Comparison of ENCODE assay signal across 8 cellular contexts in the genomic region with DNA sequence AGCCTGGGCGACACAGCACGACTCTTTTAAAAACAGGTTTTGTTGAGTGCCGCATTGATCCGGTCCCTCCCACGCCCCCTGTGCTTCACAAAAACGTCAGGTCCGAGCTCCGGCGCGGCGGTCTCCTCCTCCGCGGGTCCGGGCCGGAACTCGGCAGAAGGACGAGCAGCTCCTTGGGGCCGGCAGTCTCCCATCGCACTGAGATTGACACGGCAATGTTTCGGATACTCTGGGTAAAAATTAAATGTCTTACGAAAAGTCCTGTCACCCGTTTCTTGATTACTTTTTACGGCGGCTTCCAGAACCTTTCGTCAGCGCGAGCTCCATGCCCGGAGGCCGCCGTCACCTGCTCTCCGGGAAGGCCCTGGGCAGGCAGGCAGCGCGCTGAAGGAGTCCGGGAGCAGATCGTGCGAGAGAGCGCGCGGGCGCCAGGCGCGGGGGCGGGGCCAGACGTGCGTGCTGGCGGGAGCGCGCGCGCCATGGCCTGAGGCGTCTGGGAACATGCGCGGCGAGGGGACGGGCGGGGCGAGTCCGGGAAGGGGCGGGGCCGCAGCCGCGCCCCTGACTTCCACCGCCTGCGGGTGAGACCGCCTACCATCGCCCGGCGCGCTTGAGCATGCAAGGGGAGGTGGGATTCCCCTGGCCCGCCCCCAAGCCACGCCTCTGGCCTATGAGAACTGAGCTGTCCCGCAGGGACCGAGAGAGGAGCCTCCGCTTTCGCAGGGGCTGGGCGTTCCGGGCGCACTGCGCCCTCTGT. TPM values are rescaled to one million over a fixed set of nuclear protein-coding genes. Genes with fewer than 3 reads are reported as not detected.
A peak's percentile ranks its signal among the peaks of the same experiment; 100 is the strongest.
DNase-seq lines count a peak whose midpoint lies in the region; ATAC-seq, FAIRE-seq and TF ChIP-seq lines count a peak whose summit lies in the region.

No MANE protein-coding gene starts in this region.

- POLR2A ChIA-PET in Caco-2 (lab: Charles Lee): interaction anchor here (0.5 to 2.1 kb wide), 16 partner anchors 19 to 705 kb away, joined by 3 to 51 read pairs (median 3); partner anchors contain the start of genes PAM16, SEC14L5 and TFAP4

- no peaks in the 10 kb centered on the region for H3K9me3 ChIP-seq in Caco-2

- ATAC-seq in GM21381 (IDR thresholded peaks at IDR 0.05; ENCODE audit: unreplicated experiment): peak; percentile 97
- ATAC-seq in activated CD8-positive, alpha-beta memory T cell treated with anti-CD3 and anti-CD28 coated beads, Interleukin-2, amount 10 ng/mL, durations not matched to agents 7 days and 5 days: peak; percentile 99
- peak; percentile 94 for ATAC-seq in effector memory CD8-positive, alpha-beta T cell (replicated peaks)

- peak; percentile 98 for FAIRE-seq in HTR-8/SVneo (lab: Jason Lieb, UNC)

- H3K27ac ChIP-seq in mesendoderm (ENCODE audit: low read depth, low read length): peak overlapping the region; percentile 69

- TSS peak; percentile 69 for BruUV-seq in Caco-2 (replicated peaks; lab: Mats Ljungman, UMichigan)

- H3K4me3 Mint-ChIP-seq in Caco-2 (ENCODE audit: unreplicated experiment): peak overlapping the region; percentile 90
- H3K4me3 Mint-ChIP-seq in activated CD8-positive, alpha-beta memory T cell treated with anti-CD3 and anti-CD28 coated beads, Interleukin-2, amount 10 ng/mL, durations not matched to agents 7 days and 5 days: peak overlapping the region; percentile 90
- H3K4me3 Mint-ChIP-seq in effector memory CD8-positive, alpha-beta T cell: peak overlapping the region; percentile 92 to 93

- no peaks in the 10 kb centered on the region for H3K4me1 Mint-ChIP-seq in Caco-2 (ENCODE audit: low read depth, unreplicated experiment)
- H3K4me1 Mint-ChIP-seq in activated CD8-positive, alpha-beta memory T cell treated with anti-CD3 and anti-CD28 coated beads, Interleukin-2, amount 10 ng/mL, durations not matched to agents 7 days and 5 days: peaks cover 5% of the 10 kb centered on the region
- peaks cover 6 to 7% of the 10 kb centered on the region in 2 donors for H3K4me1 Mint-ChIP-seq in effector memory CD8-positive, alpha-beta T cell (ENCODE audit: low read depth in 2 of 2)

- H3K36me3 Mint-ChIP-seq in Caco-2 (ENCODE audit: insufficient read depth, unreplicated experiment): peaks cover 25% of the 10 kb centered on the region
- no peaks in the 10 kb centered on the region for H3K36me3 Mint-ChIP-seq in activated CD8-positive, alpha-beta memory T cell treated with anti-CD3 and anti-CD28 coated beads, Interleukin-2, amount 10 ng/mL, durations not matched to agents 7 days and 5 days
- peaks cover 13% of the 10 kb centered on the region for H3K36me3 Mint-ChIP-seq in effector memory CD8-positive, alpha-beta T cell (ENCODE audit: insufficient read depth)

- TF ChIP-seq CTCF in Caco-2 (IDR thresholded peaks at IDR 0.05; ENCODE audit: insufficient read depth in 1 of 2, low read depth in 1 of 2, low read length in 1 of 2, severe bottlenecking in 1 of 2, unreplicated experiment in 1 of 2): no peak

- no peak overlapping the region for H4K5ac ChIP-seq in mesendoderm (ENCODE audit: low read length)

- peak overlapping the region; percentile 96 for H3K27ac Mint-ChIP-seq in Caco-2 (ENCODE audit: unreplicated experiment)
- peak overlapping the region; percentile 98 for H3K27ac Mint-ChIP-seq in activated CD8-positive, alpha-beta memory T cell treated with anti-CD3 and anti-CD28 coated beads, Interleukin-2, amount 10 ng/mL, durations not matched to agents 7 days and 5 days
- H3K27ac Mint-ChIP-seq in effector memory CD8-positive, alpha-beta T cell: peak overlapping the region; percentile 92 to 96

- H3K36me3 ChIP-seq in Caco-2 (ENCODE audit: control insufficient read depth, insufficient read depth, low read length) (no peaks in the 10 kb centered on the region; the same call in 1 of the 2 replicates), mesendoderm (ENCODE audit: control insufficient read depth, insufficient read depth, low read length) (no peaks in the 10 kb centered on the region)

- no peak overlapping the region for H3K23ac ChIP-seq in mesendoderm (ENCODE audit: low read length)

- no peak overlapping the region for H3K4ac ChIP-seq in mesendoderm (ENCODE audit: low read depth, low read length)

- peak overlapping the region; percentile 52 for H3K56ac ChIP-seq in mesendoderm (ENCODE audit: low read length)

- H3K18ac ChIP-seq in mesendoderm (ENCODE audit: low read length): no peak overlapping the region

- H3K4me3 ChIP-seq in Caco-2 (ENCODE audit: low read depth, low read length) (peak overlapping the region; percentile 56), mesendoderm (ENCODE audit: low read length) (peak overlapping the region; percentile 22)

- DNase-seq in Caco-2: peak; percentile 98 to 99
- peak; percentile 98 for DNase-seq in HTR-8/SVneo (ENCODE audit: insufficient read length, low spot score)
- DNase-seq in NOMO-1 treated with DMSO at 0.1 percent for 48 hours (lab: John Stamatoyannopoulos, UW; ENCODE audit: unreplicated experiment): peak; percentile 98
- peak; percentile 100 for DNase-seq in activated CD8-positive, alpha-beta memory T cell treated with anti-CD3 and anti-CD28 coated beads, Interleukin-2, amount 10 ng/mL, durations not matched to agents 7 days and 5 days
- DNase-seq in effector memory CD8-positive, alpha-beta T cell: peak; percentile 97 to 99 (median 98)
- DNase-seq in mesendoderm: peak; percentile 100
- peak; percentile 99 for DNase-seq in stimulated activated CD8-positive, alpha-beta memory T cell treated with anti-CD3 and anti-CD28 coated beads, Interleukin-12 subunit alpha, Interleukin-12 subunit beta, amount 100 ng/mL, for 4 hours (ENCODE audit: low read depth)

- no peaks in the 10 kb centered on the region for H3K79me2 ChIP-seq in mesendoderm (ENCODE audit: control insufficient read depth, insufficient read depth, low read length)

- no peaks in the 10 kb centered on the region for H3K79me1 ChIP-seq in mesendoderm (ENCODE audit: low read length)

- no peak overlapping the region for H2BK120ac ChIP-seq in mesendoderm (ENCODE audit: low read depth, low read length)

- H3K4me2 ChIP-seq in mesendoderm (ENCODE audit: low read length): peak overlapping the region; percentile 66

- no peaks in the 10 kb centered on the region for H3K4me1 ChIP-seq in Caco-2
- H3K4me1 ChIP-seq in mesendoderm (ENCODE audit: control insufficient read depth, low read depth, low read length): no peaks in the 10 kb centered on the region

- H2BK15ac ChIP-seq in mesendoderm (replicated peaks; ENCODE audit: low read depth): no peak overlapping the region

- H3K27me3 ChIP-seq in Caco-2 (replicated peaks; ENCODE audit: control insufficient read depth, insufficient read depth, low read length) (no peaks in the 10 kb centered on the region), mesendoderm (ENCODE audit: insufficient read depth, low read length, poor library complexity) (no peaks in the 10 kb centered on the region)

- no peak overlapping the region for H2BK5ac ChIP-seq in mesendoderm (ENCODE audit: low read length)

- peak overlapping the region; percentile 68 for H3K9ac ChIP-seq in mesendoderm (ENCODE audit: low read length)

- no peak overlapping the region for H2AK5ac ChIP-seq in mesendoderm (ENCODE audit: low read length)

- H3K9me3 Mint-ChIP-seq in Caco-2 (ENCODE audit: unreplicated experiment): no peaks in the 10 kb centered on the region
- H3K9me3 Mint-ChIP-seq in activated CD8-positive, alpha-beta memory T cell treated with anti-CD3 and anti-CD28 coated beads, Interleukin-2, amount 10 ng/mL, durations not matched to agents 7 days and 5 days (ENCODE audit: low read depth): no peaks in the 10 kb centered on the region
- H3K9me3 Mint-ChIP-seq in effector memory CD8-positive, alpha-beta T cell: no peaks in the 10 kb centered on the region

- CTCF ChIA-PET in Caco-2 (lab: Charles Lee): interaction anchor here (0.6 to 3.3 kb wide), 39 partner anchors 9 to 1571 kb away, joined by 3 to 103 read pairs (median 4); partner anchors contain the start of genes ADCY9, KCTD5, PAM16 and TFAP4
- CTCF ChIA-PET in activated CD8-positive, alpha-beta memory T cell treated with anti-CD3 and anti-CD28 coated beads, Interleukin-2, amount 10 ng/mL, durations not matched to agents 7 days and 5 days (lab: Charles Lee): interaction anchor here (0.6 to 12.6 kb wide), 80 partner anchors 9 to 707 kb away, joined by 3 to 218 read pairs (median 4); partner anchors contain the start of genes ADCY9, CREBBP, MGRN1 and PAM16

- intact Hi-C loops in Caco-2 (cut with micrococcal nuclease; ENCODE audit: unreplicated experiment): loop anchor here (1.0 to 2.0 kb wide), 4 partner anchors 18 to 271 kb away; no protein-coding TSS in a partner anchor

- no CpG with 5 or more reads among the region's 80 CpGs for WGBS in mesendoderm (ENCODE audit: extremely low coverage, insufficient coverage, low lambda C conversion rate)

- H3K27me3 Mint-ChIP-seq in Caco-2 (ENCODE audit: insufficient read depth, unreplicated experiment): no peaks in the 10 kb centered on the region
- H3K27me3 Mint-ChIP-seq in activated CD8-positive, alpha-beta memory T cell treated with anti-CD3 and anti-CD28 coated beads, Interleukin-2, amount 10 ng/mL, durations not matched to agents 7 days and 5 days: no peaks in the 10 kb centered on the region
- H3K27me3 Mint-ChIP-seq in effector memory CD8-positive, alpha-beta T cell: no peaks in the 10 kb centered on the region

- no peak overlapping the region for H4K8ac ChIP-seq in mesendoderm (ENCODE audit: low read depth, low read length)

RNA-seq across cellular contexts. Expression of gene SRL, which starts 11.7 kb away (rescaled TPM):
- total RNA-seq in Caco-2 (2022): not detected in 2 replicates
- total RNA-seq in activated CD8-positive, alpha-beta memory T cell treated with anti-CD3 and anti-CD28 coated beads, Interleukin-2, amount 10 ng/mL, durations not matched to agents 7 days and 5 days: not detected
- 0.07 TPM for polyA plus RNA-seq in mesendoderm (2013, experiment 1 of 2)
- 0.06 TPM for polyA plus RNA-seq in mesendoderm (2013, experiment 2 of 2)

RNA-seq across cellular contexts. Expression of gene TFAP4, which starts 19.3 kb away (rescaled TPM):
- 22.6 and 24.6 TPM in 2 replicates for total RNA-seq in Caco-2 (2022)
- total RNA-seq in activated CD8-positive, alpha-beta memory T cell treated with anti-CD3 and anti-CD28 coated beads, Interleukin-2, amount 10 ng/mL, durations not matched to agents 7 days and 5 days: 10 to 100 TPM; 18.0 to 27.2 TPM
- 20.3 TPM for polyA plus RNA-seq in mesendoderm (2013, experiment 1 of 2)
- polyA plus RNA-seq in mesendoderm (2013, experiment 2 of 2): 21.0 TPM

Comparison
In these comparisons a context has a peak if more than half of its experiments do, and no peak if none do; other contexts are left out.
1. Peak in every context shown above with its lines: DNase-seq, ATAC-seq, H3K4me3 ChIP-seq and H3K27ac ChIP-seq.